In the genomic region with DNA sequence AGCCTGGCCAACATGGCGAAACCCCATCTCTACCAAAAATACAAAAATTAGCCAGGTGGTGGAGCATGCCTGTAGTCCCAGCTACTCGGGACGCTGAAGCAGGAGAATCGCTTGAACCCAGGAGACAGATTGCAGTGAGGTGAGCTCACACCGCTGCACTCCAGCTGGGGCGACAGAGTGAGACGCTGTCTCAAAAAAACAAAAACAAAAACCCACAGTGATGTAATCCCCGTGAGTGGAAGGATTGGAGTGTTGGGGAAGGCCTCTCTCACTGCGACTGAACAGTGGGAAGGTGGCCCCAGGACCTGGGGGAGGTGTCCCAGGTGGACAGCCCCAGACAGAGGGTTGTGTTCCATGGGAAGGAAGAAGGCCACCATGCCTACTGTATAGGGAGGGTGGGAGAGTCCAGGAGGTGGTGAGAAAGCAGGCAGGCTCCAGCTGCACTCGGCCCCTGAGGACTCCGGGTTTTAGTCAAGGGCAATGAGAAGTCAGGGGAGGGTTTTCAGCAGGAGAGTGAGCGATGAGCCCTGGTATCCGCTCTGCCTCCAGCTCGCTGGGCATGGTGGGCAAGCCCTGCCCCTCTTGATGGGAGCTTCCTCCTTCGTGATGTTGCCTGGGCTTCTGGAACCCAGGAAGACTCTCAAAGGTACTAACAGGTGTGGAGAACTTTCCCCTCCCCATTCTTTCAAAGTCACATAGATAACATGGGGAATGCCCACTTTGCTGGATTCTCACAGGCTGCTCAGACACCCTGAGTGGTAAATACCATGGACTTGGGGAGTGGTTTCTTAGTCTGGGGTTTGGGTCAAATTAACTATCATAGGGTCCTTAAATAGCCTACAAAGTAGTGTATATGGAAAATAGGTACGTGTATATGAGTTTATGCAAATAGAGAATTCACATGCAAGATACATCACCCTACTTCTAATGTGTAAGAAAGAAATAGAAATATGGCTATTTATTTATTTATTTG, we compare ENCODE assay signal across 11 cellular contexts.
DNase-seq lines count a peak whose midpoint lies in the region; ATAC-seq and TF ChIP-seq lines count a peak whose summit lies in the region.
"Had no signal": no experiment of that assay in that cellular context is flagged by ENCODE, and none has a peak within 500 bp of the region (broad histone marks: within the 10 kb centered on the region; RNA-seq: fewer than 3 reads in every experiment).

No MANE protein-coding gene starts in this region.

- peak; percentile 13 for DNase-seq in fibroblast of villous mesenchyme (ENCODE audit: low read depth)
- DNase-seq in stomach: no peak
- DNase-seq in left lobe of liver (ENCODE audit: low spot score): no peak
- no peak for DNase-seq in SKM-1 treated with dmso at 0.1 percent for 144 hours (lab: John Stamatoyannopoulos, UW; ENCODE audit: unreplicated experiment)
- DNase-seq: activated CD8-positive, alpha-beta T cell treated with anti-CD3 and anti-CD28 coated beads, Interleukin-2, amount 10 ng/mL, durations not matched to agents 7 days and 5 days; activated naive CD4-positive, alpha-beta T cell treated with anti-CD3 and anti-CD28 coated beads for 36 hours; NCI-H187 treated with DMSO at 0.1 percent for 48 hours; T-helper 2 cell had no signal

- H3K9me3 ChIP-seq in stomach: no peaks in the 10 kb centered on the region

- H3K27ac ChIP-seq in stomach: peak overlapping the region in 4 of 5 donors; percentile 64 to 82 (median 78)

- TF ChIP-seq POLR2A in stomach (IDR thresholded peaks at IDR 0.05): no peak

- no peaks in the 10 kb centered on the region for H3K27me3 ChIP-seq in stomach

- ATAC-seq in GM18858 (IDR thresholded peaks at IDR 0.05; ENCODE audit: unreplicated experiment) (peak; percentile 25), HG03280 (IDR thresholded peaks at IDR 0.05; ENCODE audit: unreplicated experiment) (peak; percentile 28), left lobe of liver (no peak), GM21528 (IDR thresholded peaks at IDR 0.05; ENCODE audit: low FRiP score, unreplicated experiment) (no peak)
- ATAC-seq: activated CD8-positive, alpha-beta T cell treated with anti-CD3 and anti-CD28 coated beads, Interleukin-2, amount 10 ng/mL, durations not matched to agents 7 days and 5 days had no signal

- H3K4me3 ChIP-seq in fibroblast of villous mesenchyme (ENCODE audit: low read depth, low read length): no peak overlapping the region
- no peak overlapping the region for H3K4me3 ChIP-seq in stomach

- intact Hi-C loops in stomach (cut with DNase I; ENCODE audit: low total_unique reads): no loop called here

- H3K4me1 ChIP-seq in stomach: peaks cover 11 to 78% (median 39%) of the 10 kb centered on the region in 4 donors

- TF ChIP-seq CTCF in fibroblast of villous mesenchyme (IDR thresholded peaks at IDR 0.05; ENCODE audit: insufficient read depth, low read depth, low read length): no peak
- TF ChIP-seq CTCF in stomach (IDR thresholded peaks at IDR 0.05): no peak

- TF ChIP-seq EP300 in stomach (IDR thresholded peaks at IDR 0.05): no peak

- WGBS in stomach, 5 donors: 86 to 93% (median 92%) methylated on average over 16 of the region's 16 CpGs

- H3K36me3 ChIP-seq in stomach: no peaks in the 10 kb centered on the region

Comparison
In these comparisons a context has a peak if more than half of its experiments do, and no peak if none do; other contexts are left out.
1. ATAC-seq: peak in GM18858 (single experiment) and HG03280 (single experiment); none in left lobe of liver (single experiment) and GM21528 (single experiment).